In genomic region chr1:66207484-66207883, GRCh38 we compare ENCODE assay signal across 13 cellular contexts.
A peak's percentile ranks its signal among the peaks of the same experiment; 100 is the strongest.
DNase-seq lines count a peak whose midpoint lies in the region; ATAC-seq and TF ChIP-seq lines count a peak whose summit lies in the region.
"Had no signal": no experiment of that assay in that cellular context is flagged by ENCODE, and none has a peak within 500 bp of the region (broad histone marks: within the 10 kb centered on the region; RNA-seq: fewer than 3 reads in every experiment).

No MANE protein-coding gene starts in this region.

- no peaks in the 10 kb centered on the region for H3K27me3 Mint-ChIP-seq in Calu3 (ENCODE audit: unreplicated experiment)

- H3K4me3 Mint-ChIP-seq in Calu3 (ENCODE audit: low read depth, unreplicated experiment), result no peak overlapping the region
- H3K4me3 Mint-ChIP-seq: natural killer cell treated with Interleukin-12 subunit alpha and Interleukin-12 subunit beta and Interleukin-15 and Interleukin-18, amount 100 ng/mL, for 72 hours had no signal

- DNase-seq in EH (ENCODE audit: low read depth) (peak; percentile 65), NCI-H446 treated with DMSO at 0.1 percent for 48 hours (lab: John Stamatoyannopoulos, UW) (peak; percentile 88), fibroblast of gingiva (ENCODE audit: low read depth) (peak; percentile 7), pons (ENCODE audit: low spot score) (peak; percentile 52), Calu3 (no peak), LoVo (ENCODE audit: low spot score) (no peak)
- DNase-seq: activated CD4-positive, CD25-positive, alpha-beta regulatory T cell; NCI-H524; stimulated activated naive CD4-positive, alpha-beta T cell treated with Interleukin-2 at 50 U/mL for 16 hours had no signal

- no peaks in the 10 kb centered on the region for H3K4me1 Mint-ChIP-seq in Calu3 (ENCODE audit: low read depth, unreplicated experiment)

- no peak for TF ChIP-seq CTCF in Calu3 (IDR thresholded peaks at IDR 0.05; ENCODE audit: unreplicated experiment)

- CTCF ChIA-PET in Calu3 (lab: Charles Lee), result no interaction called here

- no TSS peak for BruUV-seq in Calu3 (replicated peaks; lab: Mats Ljungman, UMichigan)

- intact Hi-C loops in Calu3 (cut with micrococcal nuclease; ENCODE audit: unreplicated experiment), result no loop called here

- peaks cover 7% of the 10 kb centered on the region for H3K9me3 Mint-ChIP-seq in Calu3 (ENCODE audit: low read depth, unreplicated experiment)

- no peak overlapping the region for H3K27ac Mint-ChIP-seq in Calu3 (ENCODE audit: unreplicated experiment)
- H3K27ac Mint-ChIP-seq: natural killer cell treated with Interleukin-12 subunit alpha and Interleukin-12 subunit beta and Interleukin-15 and Interleukin-18, amount 100 ng/mL, for 72 hours had no signal

- H3K36me3 Mint-ChIP-seq in Calu3 (ENCODE audit: insufficient read depth, unreplicated experiment), result no peaks in the 10 kb centered on the region

- ATAC-seq in HG02870 (IDR thresholded peaks at IDR 0.05; ENCODE audit: unreplicated experiment), result no peak
- no peak for ATAC-seq in HG02610 (IDR thresholded peaks at IDR 0.05; ENCODE audit: unreplicated experiment)
- ATAC-seq: K562; natural killer cell treated with Interleukin-12 subunit alpha and Interleukin-12 subunit beta and Interleukin-15 and Interleukin-18, amount 100 ng/mL, for 72 hours had no signal

Comparison
In these comparisons a context has a peak if more than half of its experiments do, and no peak if none do; other contexts are left out.
1. DNase-seq: peak in EH (single experiment), NCI-H446 treated with DMSO at 0.1 percent for 48 hours (single experiment), fibroblast of gingiva (single experiment) and pons (single experiment); none in Calu3 (single experiment) and LoVo (single experiment).